In the genomic region with DNA sequence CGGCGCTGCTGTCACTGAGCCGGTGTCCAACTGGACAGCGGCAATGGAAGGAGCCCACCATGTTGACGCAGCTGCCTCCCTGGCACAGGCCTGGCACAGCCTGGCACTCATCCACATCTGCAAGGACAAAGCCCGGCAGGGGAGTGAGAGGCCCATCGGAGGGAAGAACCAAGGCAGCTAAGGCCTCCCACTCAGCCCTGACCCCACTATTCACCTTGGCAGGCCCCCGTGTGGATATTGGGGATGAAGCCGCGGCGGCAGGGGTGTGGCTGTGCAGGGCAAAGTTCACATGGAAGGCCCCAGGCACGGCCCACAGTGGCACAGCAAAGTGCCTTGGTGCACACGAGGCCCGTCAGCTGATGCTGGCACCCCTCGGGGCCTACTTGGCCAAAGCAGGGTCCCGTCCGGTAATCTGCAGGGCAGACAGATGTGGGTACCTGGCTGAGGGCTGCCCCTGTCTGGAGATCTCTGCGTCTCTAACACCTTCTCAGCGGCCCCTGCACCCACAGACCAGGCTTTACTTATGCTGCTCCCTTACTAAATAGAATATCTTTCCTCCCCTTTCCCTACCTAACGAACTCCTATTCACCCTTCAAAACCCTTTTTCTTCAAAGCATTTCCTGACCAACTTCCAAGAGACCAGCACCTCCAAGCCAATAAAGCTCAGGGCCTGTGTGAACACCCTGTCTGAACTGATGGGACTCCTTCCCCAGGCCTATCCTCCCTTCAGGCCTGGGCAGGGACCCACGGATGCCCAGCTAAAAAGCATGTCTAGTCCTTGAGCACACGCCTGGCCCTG, we compare ENCODE assay signal across 17 cellular contexts. TPM values are rescaled to one million over a fixed set of nuclear protein-coding genes. Genes with fewer than 3 reads are reported as not detected.
"Had no signal": no experiment of that assay in that cellular context is flagged by ENCODE, and none has a peak within 500 bp of the region (broad histone marks: within the 10 kb centered on the region; RNA-seq: fewer than 3 reads in every experiment).

No MANE protein-coding gene starts in this region.

- H3K36me3 ChIP-seq: left ventricle myocardium inferior, right atrium auricular region, tibial artery, uterus had no signal

- DNase-seq: activated CD4-positive, alpha-beta memory T cell treated with anti-CD3 and anti-CD28 coated beads for 36 hours; activated effector memory CD4-positive, alpha-beta T cell treated with Interleukin-2 at 50 U/mL for 16 hours; activated T-cell treated with anti-CD3 and anti-CD28 coated beads, Interleukin-2, amount 50 U/mL, for 4 hours; amniotic stem cell; cerebellar nuclear complex; dorsolateral prefrontal cortex; left ventricle myocardium inferior; mucosa of descending colon; naive thymus-derived CD4-positive, alpha-beta T cell; nucleus accumbens; stimulated activated CD4-positive, alpha-beta T cell treated with anti-CD3 and anti-CD28 coated beads, Interleukin-15, amount 100 ng/mL, for 24 hours; stimulated activated CD4-positive, alpha-beta T cell treated with anti-CD3 and anti-CD28 coated beads, Interleukin-4, amount 100 ng/mL, for 1 hour; stimulated activated naive B cell treated with anti-CD40 and anti-IgM and Interleukin-4, amounts not matched to agents 10 μg/mL and 1 μg/mL and 100 μg/mL, for 72 hours; tibial artery; uterus had no signal

- ATAC-seq: activated T-cell treated with anti-CD3 and anti-CD28 coated beads, Interleukin-2, amount 50 U/mL, for 4 hours; mucosa of descending colon; naive thymus-derived CD4-positive, alpha-beta T cell; stimulated activated naive B cell treated with anti-CD40 and anti-IgM and Interleukin-4, amounts not matched to agents 10 μg/mL and 1 μg/mL and 100 μg/mL, for 72 hours had no signal

- H3K27me3 ChIP-seq: right atrium auricular region, uterus had no signal

- H3K27ac ChIP-seq: dorsolateral prefrontal cortex, left ventricle myocardium inferior, right atrium auricular region, tibial artery, uterus had no signal

- H3K4me1 ChIP-seq: left ventricle myocardium inferior, uterus had no signal

- H3K4me3 ChIP-seq: dorsolateral prefrontal cortex, left ventricle myocardium inferior, mucosa of descending colon, right atrium auricular region, tibial artery, uterus had no signal

- H3K9me3 ChIP-seq: left ventricle myocardium inferior, mucosa of descending colon, right atrium auricular region, tibial artery, uterus had no signal

RNA-seq across cellular contexts. Expression of gene FBN3, which starts 7.5 kb away (rescaled TPM):
- total RNA-seq: activated CD4-positive, alpha-beta memory T cell treated with anti-CD3 and anti-CD28 coated beads for 36 hours; left ventricle myocardium inferior; naive thymus-derived CD4-positive, alpha-beta T cell; right atrium auricular region had no signal
- polyA plus RNA-seq: keratinocyte; naive thymus-derived CD4-positive, alpha-beta T cell had no signal
